13 cellular contexts compared by ENCODE assay signal in genomic region chr6:86936834-86937218, GRCh38. TPM values are rescaled to one million over a fixed set of nuclear protein-coding genes. Genes with fewer than 3 reads are reported as not detected.
A peak's percentile ranks its signal among the peaks of the same experiment; 100 is the strongest.
DNase-seq lines count a peak whose midpoint lies in the region; ATAC-seq, FAIRE-seq and TF ChIP-seq lines count a peak whose summit lies in the region.
"Had no signal": no experiment of that assay in that cellular context is flagged by ENCODE, and none has a peak within 500 bp of the region (broad histone marks: within the 10 kb centered on the region; RNA-seq: fewer than 3 reads in every experiment).

No MANE protein-coding gene starts in this region.

- H3K27me3 ChIP-seq in pancreas (no peaks in the 10 kb centered on the region), MG63 (peaks cover 30% of the 10 kb centered on the region)
- H3K27me3 ChIP-seq in CD8-positive, alpha-beta T cell (ENCODE audit: insufficient read depth, low read length): no peaks in the 10 kb centered on the region

- H3K4me3 Mint-ChIP-seq in CD8-positive, alpha-beta T cell: no peak overlapping the region
- H3K4me3 Mint-ChIP-seq: naive thymus-derived CD8-positive, alpha-beta T cell had no signal

- H3K9me3 ChIP-seq in ES-I3 (ENCODE audit: control insufficient read depth, insufficient read depth, low read length) (no peaks in the 10 kb centered on the region), pancreas (no peaks in the 10 kb centered on the region), MG63 (no peaks in the 10 kb centered on the region)
- no peaks in the 10 kb centered on the region for H3K9me3 ChIP-seq in CD8-positive, alpha-beta T cell (ENCODE audit: low read length)

- DNase-seq in epithelial cell of proximal tubule (ENCODE audit: low read depth) (no peak), pancreas (peak in 1 of 6 donors; percentile 83), MG63 (no peak), COLO668 (lab: John Stamatoyannopoulos, UW; ENCODE audit: unreplicated experiment) (no peak), NCI-H146 (lab: John Stamatoyannopoulos, UW) (no peak)
- DNase-seq in CD8-positive, alpha-beta T cell: no peak
- DNase-seq: naive thymus-derived CD8-positive, alpha-beta T cell had no signal

- no peaks in the 10 kb centered on the region for H3K4me1 Mint-ChIP-seq in CD8-positive, alpha-beta T cell (ENCODE audit: low read depth)

- no peaks in the 10 kb centered on the region for H3K4me1 ChIP-seq in ES-I3 (ENCODE audit: insufficient read depth, low read length)
- peaks cover 0 to 3% (median 0%) of the 10 kb centered on the region in 3 donors for H3K4me1 ChIP-seq in pancreas
- H3K4me1 ChIP-seq in CD8-positive, alpha-beta T cell (ENCODE audit: insufficient read depth, low read length): no peaks in the 10 kb centered on the region

- no peak for TF ChIP-seq CTCF in epithelial cell of proximal tubule (conservative IDR thresholded peaks at IDR 0.05; ENCODE audit: low read depth, low read length)
- no peak for TF ChIP-seq CTCF in pancreas (IDR thresholded peaks at IDR 0.05)
- no peak for TF ChIP-seq CTCF in CD8-positive, alpha-beta T cell (IDR thresholded peaks at IDR 0.05)

- H3K9me3 Mint-ChIP-seq in CD8-positive, alpha-beta T cell: no peaks in the 10 kb centered on the region

- H3K4me3 ChIP-seq in epithelial cell of proximal tubule (ENCODE audit: low read depth, low read length): peak overlapping the region; percentile 40
- peak overlapping the region; percentile 13 to 47 (median 32) for H3K4me3 ChIP-seq in pancreas
- H3K4me3 ChIP-seq in CD8-positive, alpha-beta T cell (ENCODE audit: low read depth, low read length): no peak overlapping the region
- no peak overlapping the region for H3K4me3 ChIP-seq in MG63

- no peak for FAIRE-seq in pancreas (lab: Jason Lieb, UNC)
- FAIRE-seq: HTR-8/SVneo had no signal

- H3K27ac Mint-ChIP-seq in CD8-positive, alpha-beta T cell: no peak overlapping the region
- H3K27ac Mint-ChIP-seq: naive thymus-derived CD8-positive, alpha-beta T cell had no signal

- no peaks in the 10 kb centered on the region for H3K36me3 Mint-ChIP-seq in CD8-positive, alpha-beta T cell

- peak overlapping the region in 1 of 4 donors; percentile 58 for H3K27ac ChIP-seq in pancreas
- no peak overlapping the region for H3K27ac ChIP-seq in CD8-positive, alpha-beta T cell (ENCODE audit: low read depth, low read length)

- H3K9ac ChIP-seq in ES-I3 (ENCODE audit: low read depth, low read length): peak overlapping the region; percentile 47

- H3K27me3 Mint-ChIP-seq in CD8-positive, alpha-beta T cell (ENCODE audit: low read depth): peaks cover 28% of the 10 kb centered on the region

- 3 to 7% methylated on average over 12 of the region's 12 CpGs for WGBS in pancreas, 2 donors

- H3K36me3 ChIP-seq in ES-I3 (ENCODE audit: insufficient read depth, low read length): no peaks in the 10 kb centered on the region; the same call in 1 of the 2 replicates
- H3K36me3 ChIP-seq in pancreas: no peaks in the 10 kb centered on the region
- no peaks in the 10 kb centered on the region for H3K36me3 ChIP-seq in CD8-positive, alpha-beta T cell (ENCODE audit: insufficient read depth, low read length)
- no peaks in the 10 kb centered on the region for H3K36me3 ChIP-seq in MG63

- POLR2A ChIA-PET in CD8-positive, alpha-beta T cell (lab: Charles Lee): no interaction called here

- CTCF ChIA-PET in CD8-positive, alpha-beta T cell (lab: Charles Lee): no interaction called here

- intact Hi-C loops in pancreas (cut with DNase I): no loop called here
- intact Hi-C loops in CD8-positive, alpha-beta T cell (cut with DNase I, micrococcal nuclease): no loop called here

- ATAC-seq in HG03354 (IDR thresholded peaks at IDR 0.05; ENCODE audit: poor library complexity, severe bottlenecking, unreplicated experiment) (peak; percentile 19), pancreas (peak in 3 of 4 donors; percentile 9 to 47 (median 11))
- ATAC-seq in CD8-positive, alpha-beta T cell: no peak
- ATAC-seq: naive thymus-derived CD8-positive, alpha-beta T cell had no signal

RNA-seq across cellular contexts. Expression of gene HTR1E, which starts 0.5 kb away (rescaled TPM):
- total RNA-seq in epithelial cell of proximal tubule (not detected in 2 replicates), pancreas (under 1 TPM in 3 of 6 donors, not detected in 3; 0.09 to 0.52 (median 0.24) TPM)
- polyA plus RNA-seq in pancreas: not detected
- total RNA-seq in CD8-positive, alpha-beta T cell: not detected
- not detected in 2 replicates for total RNA-seq in MG63 (2014; rRNA removed; shearing (Covaris generic); ENCODE audit: low replicate concordance)
- total RNA-seq: activated CD8-positive, alpha-beta memory T cell treated with anti-CD3 and anti-CD28 coated beads for 36 hours; glomerular endothelial cell; naive thymus-derived CD8-positive, alpha-beta T cell; SK-MEL-5 had no signal
- polyA plus RNA-seq: naive thymus-derived CD8-positive, alpha-beta T cell had no signal

Comparison
In these comparisons a context has a peak if more than half of its experiments do, and no peak if none do; other contexts are left out.
1. H3K4me3 ChIP-seq: peak in epithelial cell of proximal tubule (single experiment) and pancreas (4 of 4); none in CD8-positive, alpha-beta T cell (single experiment) and MG63 (single experiment).